In the genomic region with DNA sequence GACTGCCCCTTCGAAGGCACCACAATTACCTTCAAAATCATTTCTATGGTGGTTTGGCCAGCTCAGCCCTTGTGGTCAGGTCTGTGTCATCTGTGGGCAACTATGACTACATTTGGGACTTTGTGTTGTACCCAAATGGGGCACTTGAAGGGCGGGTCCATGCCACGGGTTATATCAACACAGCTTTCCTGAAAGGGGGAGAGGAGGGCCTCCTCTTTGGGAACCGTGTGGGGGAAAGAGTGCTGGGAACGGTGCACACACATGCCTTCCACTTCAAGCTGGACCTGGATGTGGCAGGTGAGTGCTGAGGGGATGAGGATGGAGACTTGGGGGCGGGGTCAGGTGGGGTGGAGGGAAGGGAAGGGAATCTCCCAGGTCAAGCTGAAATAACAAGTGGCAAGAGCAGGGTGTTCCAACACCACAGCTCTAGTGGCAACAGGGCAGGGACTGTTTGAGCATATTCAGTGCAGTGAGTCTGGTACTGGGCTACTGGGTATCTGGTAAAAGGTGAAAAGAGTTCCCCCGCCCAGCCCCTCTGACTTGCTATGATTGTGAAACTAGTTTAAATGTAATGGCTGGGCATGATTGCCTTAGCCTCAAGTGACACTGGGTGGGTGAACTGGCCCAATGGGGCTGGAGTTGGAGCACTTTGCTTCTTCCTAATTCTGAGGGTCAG, we compare ENCODE assay signal across 10 cellular contexts. TPM values are rescaled to one million over a fixed set of nuclear protein-coding genes. Genes with fewer than 3 reads are reported as not detected.
DNase-seq lines count a peak whose midpoint lies in the region; ATAC-seq and TF ChIP-seq lines count a peak whose summit lies in the region.
"Had no signal": no experiment of that assay in that cellular context is flagged by ENCODE, and none has a peak within 500 bp of the region (broad histone marks: within the 10 kb centered on the region; RNA-seq: fewer than 3 reads in every experiment).

No MANE protein-coding gene starts in this region.

- peak overlapping the region; percentile 85 for H3K27ac Mint-ChIP-seq in activated CD4-positive, alpha-beta T cell treated with anti-CD3 and anti-CD28 coated beads, Interleukin-2, amount 10 ng/mL, durations not matched to agents 24 days and 14 days
- H3K27ac Mint-ChIP-seq in T-helper 17 cell: peak overlapping the region; percentile 78

- H3K9me3 ChIP-seq in T-helper 17 cell (ENCODE audit: control insufficient read depth, low read length, poor library complexity, severe bottlenecking): no peaks in the 10 kb centered on the region
- no peaks in the 10 kb centered on the region for H3K9me3 ChIP-seq in esophagus muscularis mucosa

- H3K36me3 Mint-ChIP-seq in activated CD4-positive, alpha-beta T cell treated with anti-CD3 and anti-CD28 coated beads, Interleukin-2, amount 10 ng/mL, durations not matched to agents 24 days and 14 days (ENCODE audit: low read depth): peaks cover 47% of the 10 kb centered on the region
- H3K36me3 Mint-ChIP-seq in T-helper 17 cell (ENCODE audit: low read depth): peaks cover 5% of the 10 kb centered on the region

- no peak overlapping the region for H3K4me3 ChIP-seq in esophagus muscularis mucosa

- no peaks in the 10 kb centered on the region for H3K27me3 ChIP-seq in esophagus muscularis mucosa

- intact Hi-C loops in activated CD4-positive, alpha-beta T cell treated with anti-CD3 and anti-CD28 coated beads, Interleukin-2, amount 10 ng/mL, durations not matched to agents 24 days and 14 days (cut with micrococcal nuclease): no loop called here
- intact Hi-C loops in esophagus muscularis mucosa (cut with DNase I): loop anchor here (2.0 kb wide), 1 partner anchor 91 kb away; no protein-coding TSS in a partner anchor

- peak overlapping the region; percentile 40 to 66 (median 55) for H3K27ac ChIP-seq in esophagus muscularis mucosa (replicated peaks in 1 of 4)

- peaks cover 6 to 48% (median 43%) of the 10 kb centered on the region in 4 donors for H3K36me3 ChIP-seq in esophagus muscularis mucosa

- TF ChIP-seq EP300 in esophagus muscularis mucosa (IDR thresholded peaks at IDR 0.05): no peak

- H3K4me1 ChIP-seq in esophagus muscularis mucosa: peaks cover 15 to 52% (median 49%) of the 10 kb centered on the region in 4 donors

- 70% methylated on average over 7 of the region's 7 CpGs for WGBS in esophagus muscularis mucosa

- TF ChIP-seq POLR2A in esophagus muscularis mucosa (IDR thresholded peaks at IDR 0.05; ENCODE audit: low read depth): no peak

- no peak for DNase-seq in activated CD4-positive, alpha-beta T cell treated with anti-CD3 and anti-CD28 coated beads, Interleukin-2, amount 10 ng/mL, durations not matched to agents 24 days and 14 days
- no peak for DNase-seq in activated CD4-positive, alpha-beta T cell treated with anti-CD3 and anti-CD28 coated beads, Interleukin-2, amount 50 U/mL, for 1 hour
- DNase-seq in T-helper 17 cell: no peak
- no peak for DNase-seq in esophagus muscularis mucosa (ENCODE audit: extremely low spot score)
- peak; percentile 38 to 59 for DNase-seq in stimulated activated CD8-positive, alpha-beta memory T cell treated with anti-CD3 and anti-CD28 coated beads, Interleukin-7, amount 100 ng/mL, for 48 hours (ENCODE audit: extremely low read depth in 1 of 2, low read depth in 1 of 2)
- DNase-seq in GF-D8 (lab: John Stamatoyannopoulos, UW): no peak
- no peak for DNase-seq in T-helper 9 cell
- DNase-seq: naive B cell, NCI-H2029 had no signal

- ATAC-seq in T-helper 17 cell (peak; percentile 36), HG03280 (IDR thresholded peaks at IDR 0.05; ENCODE audit: unreplicated experiment) (no peak)

- no peak for TF ChIP-seq CTCF in esophagus muscularis mucosa (IDR thresholded peaks at IDR 0.05)

- H3K9me3 Mint-ChIP-seq in activated CD4-positive, alpha-beta T cell treated with anti-CD3 and anti-CD28 coated beads, Interleukin-2, amount 10 ng/mL, durations not matched to agents 24 days and 14 days: no peaks in the 10 kb centered on the region
- H3K9me3 Mint-ChIP-seq: naive B cell had no signal

- H3K4me1 Mint-ChIP-seq in activated CD4-positive, alpha-beta T cell treated with anti-CD3 and anti-CD28 coated beads, Interleukin-2, amount 10 ng/mL, durations not matched to agents 24 days and 14 days: peaks cover 15% of the 10 kb centered on the region
- peaks cover 12% of the 10 kb centered on the region for H3K4me1 Mint-ChIP-seq in T-helper 17 cell

- no peaks in the 10 kb centered on the region for H3K27me3 Mint-ChIP-seq in activated CD4-positive, alpha-beta T cell treated with anti-CD3 and anti-CD28 coated beads, Interleukin-2, amount 10 ng/mL, durations not matched to agents 24 days and 14 days
- H3K27me3 Mint-ChIP-seq in T-helper 17 cell: no peaks in the 10 kb centered on the region
- H3K27me3 Mint-ChIP-seq: naive B cell had no signal

- peak overlapping the region; percentile 25 for H3K4me3 Mint-ChIP-seq in activated CD4-positive, alpha-beta T cell treated with anti-CD3 and anti-CD28 coated beads, Interleukin-2, amount 10 ng/mL, durations not matched to agents 24 days and 14 days
- no peak overlapping the region for H3K4me3 Mint-ChIP-seq in T-helper 17 cell

RNA-seq across cellular contexts. Expression of a gene that starts 1.7 kb away (rescaled TPM):
- 3.3 and 4.2 TPM in 2 replicates for total RNA-seq in activated CD4-positive, alpha-beta T cell treated with anti-CD3 and anti-CD28 coated beads, Interleukin-2, amount 10 ng/mL, durations not matched to agents 24 days and 14 days
- total RNA-seq in T-helper 17 cell (1 to 10 TPM; 1.9 to 2.6 TPM), esophagus muscularis mucosa (1 to 10 TPM in 3 of 4 donors, under 1 TPM in 1; 0.66 to 2.0 (median 1.4) TPM)

RNA-seq across cellular contexts. Expression of a gene that starts 4.9 kb away (rescaled TPM):
- total RNA-seq in activated CD4-positive, alpha-beta T cell treated with anti-CD3 and anti-CD28 coated beads, Interleukin-2, amount 10 ng/mL, durations not matched to agents 24 days and 14 days: 1.8 and 2.2 TPM in 2 replicates
- total RNA-seq in T-helper 17 cell: 1 to 10 TPM; 1.0 to 1.1 TPM
- 100 to 1,000 TPM in 3 of 4 donors, 10 to 100 TPM in 1; 89.0 to 242 (median 118) TPM for total RNA-seq in esophagus muscularis mucosa

RNA-seq across cellular contexts. Expression of a gene that starts 12.9 kb away (rescaled TPM):
- total RNA-seq in activated CD4-positive, alpha-beta T cell treated with anti-CD3 and anti-CD28 coated beads, Interleukin-2, amount 10 ng/mL, durations not matched to agents 24 days and 14 days: 232 and 250 TPM in 2 replicates
- total RNA-seq in T-helper 17 cell (10 to 100 TPM; 71.5 to 78.8 TPM), esophagus muscularis mucosa (10 to 100 TPM; 68.9 to 91.5 (median 77.2) TPM)

RNA-seq across cellular contexts. Expression of a gene that starts 22.0 kb away (rescaled TPM):
- total RNA-seq in activated CD4-positive, alpha-beta T cell treated with anti-CD3 and anti-CD28 coated beads, Interleukin-2, amount 10 ng/mL, durations not matched to agents 24 days and 14 days: 94.1 and 106 TPM in 2 replicates
- total RNA-seq in T-helper 17 cell (100 to 1,000 TPM; 125 to 158 TPM), esophagus muscularis mucosa (100 to 1,000 TPM; 165 to 293 (median 237) TPM)

RNA-seq across cellular contexts. Expression of a gene that starts 47.4 kb away (rescaled TPM):
- total RNA-seq in activated CD4-positive, alpha-beta T cell treated with anti-CD3 and anti-CD28 coated beads, Interleukin-2, amount 10 ng/mL, durations not matched to agents 24 days and 14 days: not detected in 2 replicates
- total RNA-seq in T-helper 17 cell: not detected
- 1 to 10 TPM in 1 of 4 donors, under 1 TPM in 2, not detected in 1; 0.50 to 3.9 (median 0.57) TPM for total RNA-seq in esophagus muscularis mucosa

Comparison
In these comparisons a context has a peak if more than half of its experiments do, and no peak if none do; other contexts are left out.
1. DNase-seq: peak in stimulated activated CD8-positive, alpha-beta memory T cell treated with anti-CD3 and anti-CD28 coated beads, Interleukin-7, amount 100 ng/mL, for 48 hours (2 of 2); none in activated CD4-positive, alpha-beta T cell treated with anti-CD3 and anti-CD28 coated beads, Interleukin-2, amount 10 ng/mL, durations not matched to agents 24 days and 14 days (single experiment), activated CD4-positive, alpha-beta T cell treated with anti-CD3 and anti-CD28 coated beads, Interleukin-2, amount 50 U/mL, for 1 hour (single experiment), T-helper 17 cell (0 of 3), esophagus muscularis mucosa (single experiment), GF-D8 (single experiment) and T-helper 9 cell (single experiment).
2. RNA of a gene that starts 4.9 kb away (total RNA-seq): 89.0 to 242 TPM in esophagus muscularis mucosa; 1.8 to 2.2 TPM in activated CD4-positive, alpha-beta T cell treated with anti-CD3 and anti-CD28 coated beads, Interleukin-2, amount 10 ng/mL, durations not matched to agents 24 days and 14 days and 1.0 to 1.1 TPM in T-helper 17 cell; every median in the first group is over 10 times any median in the second.